8 cellular contexts compared by ENCODE assay signal in the genomic region with DNA sequence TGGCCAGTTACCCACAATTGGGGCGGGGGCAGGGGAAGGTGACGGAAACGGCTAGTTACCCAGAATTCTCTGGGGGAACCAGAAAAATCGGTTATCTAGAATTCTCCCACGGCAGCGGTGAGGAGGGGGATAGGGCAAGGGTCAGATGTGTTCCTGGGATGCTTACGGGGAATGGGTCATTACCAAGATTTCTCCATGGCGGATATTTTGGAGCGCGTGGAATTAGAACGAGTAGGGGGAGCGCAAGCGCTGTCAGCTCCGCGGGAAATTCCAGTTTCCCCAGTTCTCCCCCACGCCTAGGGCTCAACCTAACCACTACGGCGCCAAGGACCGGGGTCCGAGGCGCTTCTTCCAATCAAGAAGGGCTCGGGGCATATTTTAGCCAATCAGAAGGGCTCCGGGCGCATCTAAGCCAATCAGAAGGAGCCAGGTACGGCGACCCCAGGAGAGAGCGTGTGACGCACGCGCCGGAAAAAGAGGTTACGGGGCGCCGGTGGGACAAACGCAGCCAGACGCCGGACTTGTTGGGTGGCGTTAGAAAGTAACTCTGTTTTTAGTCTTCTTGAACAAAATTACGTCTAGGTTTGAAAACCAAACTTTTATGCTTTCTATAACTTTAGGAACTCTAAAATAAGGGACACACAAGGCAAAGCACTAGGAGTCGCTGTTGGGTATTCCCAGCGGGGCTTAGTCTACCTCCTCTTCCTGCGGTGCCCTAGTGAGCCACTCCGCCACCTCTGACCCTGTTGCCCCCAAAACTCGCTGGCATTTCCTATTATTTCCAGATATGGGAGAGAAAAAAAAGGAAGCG. TPM values are rescaled to one million over a fixed set of nuclear protein-coding genes. Genes with fewer than 3 reads are reported as not detected.
DNase-seq lines count a peak whose midpoint lies in the region; ATAC-seq and TF ChIP-seq lines count a peak whose summit lies in the region.

A gene with protein sequence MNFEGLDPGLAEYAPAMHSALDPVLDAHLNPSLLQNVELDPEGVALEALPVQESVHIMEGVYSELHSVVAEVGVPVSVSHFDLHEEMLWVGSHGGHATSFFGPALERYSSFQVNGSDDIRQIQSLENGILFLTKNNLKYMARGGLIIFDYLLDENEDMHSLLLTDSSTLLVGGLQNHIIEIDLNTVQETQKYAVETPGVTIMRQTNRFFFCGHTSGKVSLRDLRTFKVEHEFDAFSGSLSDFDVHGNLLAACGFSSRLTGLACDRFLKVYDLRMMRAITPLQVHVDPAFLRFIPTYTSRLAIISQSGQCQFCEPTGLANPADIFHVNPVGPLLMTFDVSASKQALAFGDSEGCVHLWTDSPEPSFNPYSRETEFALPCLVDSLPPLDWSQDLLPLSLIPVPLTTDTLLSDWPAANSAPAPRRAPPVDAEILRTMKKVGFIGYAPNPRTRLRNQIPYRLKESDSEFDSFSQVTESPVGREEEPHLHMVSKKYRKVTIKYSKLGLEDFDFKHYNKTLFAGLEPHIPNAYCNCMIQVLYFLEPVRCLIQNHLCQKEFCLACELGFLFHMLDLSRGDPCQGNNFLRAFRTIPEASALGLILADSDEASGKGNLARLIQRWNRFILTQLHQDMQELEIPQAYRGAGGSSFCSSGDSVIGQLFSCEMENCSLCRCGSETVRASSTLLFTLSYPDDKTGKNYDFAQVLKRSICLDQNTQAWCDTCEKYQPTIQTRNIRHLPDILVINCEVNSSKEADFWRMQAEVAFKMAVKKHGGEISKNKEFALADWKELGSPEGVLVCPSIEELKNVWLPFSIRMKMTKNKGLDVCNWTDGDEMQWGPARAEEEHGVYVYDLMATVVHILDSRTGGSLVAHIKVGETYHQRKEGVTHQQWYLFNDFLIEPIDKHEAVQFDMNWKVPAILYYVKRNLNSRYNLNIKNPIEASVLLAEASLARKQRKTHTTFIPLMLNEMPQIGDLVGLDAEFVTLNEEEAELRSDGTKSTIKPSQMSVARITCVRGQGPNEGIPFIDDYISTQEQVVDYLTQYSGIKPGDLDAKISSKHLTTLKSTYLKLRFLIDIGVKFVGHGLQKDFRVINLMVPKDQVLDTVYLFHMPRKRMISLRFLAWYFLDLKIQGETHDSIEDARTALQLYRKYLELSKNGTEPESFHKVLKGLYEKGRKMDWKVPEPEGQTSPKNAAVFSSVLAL (minus strand): TSS at position 322 of the 811 bp plus-strand sequence. CDS start 906 bp downstream, outside the sequence.

- POLR2A ChIA-PET in PC-9 (lab: Charles Lee; ENCODE audit: unreplicated experiment) = interaction anchor here (0.5 to 0.7 kb wide), 6 partner anchors 18 to 745 kb away, joined by 3 to 9 read pairs (median 4); partner anchors contain the start of genes CNPY2, NEMP1 and STAT2

- H3K9me2 ChIP-seq in PC-9 (ENCODE audit: insufficient read depth) = no peaks in the 10 kb centered on the region

- DNase-seq in DMS53 treated with DMSO at 0.1 percent for 48 hours (lab: John Stamatoyannopoulos, UW; ENCODE audit: unreplicated experiment) = peak; percentile 95
- DNase-seq in KBM-7 = peak; percentile 98
- peak; percentile 92 to 93 for DNase-seq in PC-9
- DNase-seq in activated T-cell treated with anti-CD3 and anti-CD28 coated beads, Interleukin-2, amount 50 U/mL, for 1 hour = peak; percentile 89
- peak; percentile 83 to 86 for DNase-seq in stimulated activated CD8-positive, alpha-beta memory T cell treated with anti-CD3 and anti-CD28 coated beads, Interleukin-7, amount 100 ng/mL, for 1 hour (ENCODE audit: low read depth in 2 of 2)

- peak within 1 kb of the TSS; percentile 95 for H3K9ac ChIP-seq in mucosa of stomach (ENCODE audit: low read length)

- in situ Hi-C loops in KBM-7 (cut with MboI; ENCODE audit: low pct_unique_long_range_greater_than_20kb, low sequenced_read_pairs) = no loop called here

- peak; percentile 84 for ATAC-seq in GM21717 (IDR thresholded peaks at IDR 0.05; ENCODE audit: unreplicated experiment)

- H2AFZ ChIP-seq in PC-9 = peak within 1 kb of the TSS; percentile 87

- H3K4me2 ChIP-seq in PC-9 = peak within 1 kb of the TSS; percentile 95

- no TSS peak for BruUV-seq in PC-9 (replicated peaks; lab: Mats Ljungman, UMichigan)

- peaks cover 13% of the 10 kb centered on the region for H3K79me2 ChIP-seq in PC-9 (ENCODE audit: low read depth)

- intact Hi-C loops in PC-9 (cut with micrococcal nuclease; ENCODE audit: unreplicated experiment) = loop anchor here (1.0 kb wide), 1 partner anchor 26 kb away; the partner anchor contains the start of gene STAT2

- H3K27me3 ChIP-seq in PC-9 (ENCODE audit: insufficient read depth, low read depth) (no peaks in the 10 kb centered on the region), esophagus (ENCODE audit: control insufficient read depth in 1 of 2, insufficient read depth in 2 of 2, low read length in 2 of 2) (no peaks in the 10 kb centered on the region), mucosa of stomach (ENCODE audit: control insufficient read depth, insufficient read depth, low read length) (no peaks in the 10 kb centered on the region)

- H3K4me3 ChIP-seq in PC-9 (peak within 1 kb of the TSS; percentile 88), esophagus (ENCODE audit: low read depth in 1 of 2, low read length in 2 of 2) (peak within 1 kb of the TSS; percentile 55 to 75), mucosa of stomach (ENCODE audit: low read length) (peak within 1 kb of the TSS; percentile 96)

- H3K36me3 ChIP-seq in PC-9 (ENCODE audit: low read depth) = no peaks in the 10 kb centered on the region
- H3K36me3 ChIP-seq in esophagus (ENCODE audit: control insufficient read depth in 2 of 2, insufficient read depth in 2 of 2, low read length in 1 of 2) = no peaks in the 10 kb centered on the region
- H3K36me3 ChIP-seq in mucosa of stomach (ENCODE audit: control insufficient read depth, insufficient read depth, low read length) = no peaks in the 10 kb centered on the region

- WGBS in esophagus, 2 donors = 0 to 1% methylated on average over 45 of the region's 45 CpGs

- peak within 1 kb of the TSS; percentile 89 for H3K27ac ChIP-seq in PC-9
- H3K27ac ChIP-seq in esophagus (ENCODE audit: low read depth in 2 of 2, low read length in 1 of 2) = peak within 1 kb of the TSS; percentile 95 to 96

- no peaks in the 10 kb centered on the region for H3K9me3 ChIP-seq in PC-9 (ENCODE audit: insufficient read depth, low read depth)
- H3K9me3 ChIP-seq in esophagus (ENCODE audit: control insufficient read depth in 2 of 2, insufficient read depth in 1 of 2, low read depth in 1 of 2, low read length in 1 of 2) = no peaks in the 10 kb centered on the region
- H3K9me3 ChIP-seq in mucosa of stomach (ENCODE audit: control insufficient read depth, low read length) = no peaks in the 10 kb centered on the region

- no peaks in the 10 kb centered on the region for H4K20me1 ChIP-seq in PC-9 (ENCODE audit: insufficient read depth)

- H3K4me1 ChIP-seq in PC-9 (replicated peaks; ENCODE audit: insufficient read depth) (peaks cover 36% of the 10 kb centered on the region), esophagus (ENCODE audit: control insufficient read depth in 2 of 2, insufficient read depth in 2 of 2, low read length in 1 of 2) (peaks cover 0 to 7% of the 10 kb centered on the region in 2 donors), mucosa of stomach (ENCODE audit: control insufficient read depth, insufficient read depth, low read length) (peaks cover 10% of the 10 kb centered on the region)

- H3F3A ChIP-seq in PC-9 (ENCODE audit: insufficient read depth, low read depth) = peaks cover 34% of the 10 kb centered on the region

- CTCF ChIA-PET in PC-9 (lab: Charles Lee) = interaction anchor here (0.6 to 0.7 kb wide), 2 partner anchors 127 to 670 kb away, joined by 4 to 5 read pairs; no protein-coding TSS in a partner anchor

- peak; percentile 63 for TF ChIP-seq CTCF in PC-9 (conservative IDR thresholded peaks at IDR 0.05)

RNA-seq across cellular contexts. Expression of the gene that starts here (rescaled TPM):
- total RNA-seq in PC-9 (2021) = 78.1 and 82.8 TPM in 2 replicates
- polyA plus RNA-seq in esophagus = 10 to 100 TPM; 18.1 to 44.7 TPM

Comparison
In these comparisons a context has a peak if more than half of its experiments do, and no peak if none do; other contexts are left out.
1. Peak in every context shown above with its lines: DNase-seq, ATAC-seq, H3K4me3 ChIP-seq and H3K27ac ChIP-seq.